1 cellular context compared by ENCODE assay signal in genomic region chr6:2166717-2167116, GRCh38.
TF ChIP-seq lines count a peak whose summit lies in the region.

No MANE protein-coding gene starts in this region.

TF ChIP-seq in IMR-90, 13 proteins besides CTCF, POLR2A, EP300 and RAD21:
- TF ChIP-seq SMC3 (IDR thresholded peaks at IDR 0.05; ENCODE audit: low read depth, low read length) (no peak), MAZ (IDR thresholded peaks at IDR 0.05; ENCODE audit: borderline replicate concordance, low read depth, low read length) (no peak), BHLHE40 (IDR thresholded peaks at IDR 0.05; ENCODE audit: low read depth, low read length) (no peak), ELK1 (IDR thresholded peaks at IDR 0.05; ENCODE audit: borderline replicate concordance, low read depth, low read length) (no peak), NFE2L2 (IDR thresholded peaks at IDR 0.05; ENCODE audit: low read depth, low read length) (no peak), CEBPB (IDR thresholded peaks at IDR 0.05; ENCODE audit: low read depth, low read length) (no peak), CHD1 (IDR thresholded peaks at IDR 0.05; ENCODE audit: low read depth, low read length) (no peak), USF2 (IDR thresholded peaks at IDR 0.05; ENCODE audit: low read depth, low read length) (no peak), FOS (IDR thresholded peaks at IDR 0.05; ENCODE audit: low read depth, low read length) (no peak), RFX5 (IDR thresholded peaks at IDR 0.05; ENCODE audit: low read depth, low read length) (no peak), MAFK (IDR thresholded peaks at IDR 0.05; ENCODE audit: low read depth, low read length) (no peak), RCOR1 (IDR thresholded peaks at IDR 0.05; ENCODE audit: insufficient replicate concordance, low read length) (no peak), MXI1 (IDR thresholded peaks at IDR 0.05; ENCODE audit: borderline replicate concordance, low read depth, low read length) (no peak)
